8 cellular contexts compared by ENCODE assay signal in the genomic region with DNA sequence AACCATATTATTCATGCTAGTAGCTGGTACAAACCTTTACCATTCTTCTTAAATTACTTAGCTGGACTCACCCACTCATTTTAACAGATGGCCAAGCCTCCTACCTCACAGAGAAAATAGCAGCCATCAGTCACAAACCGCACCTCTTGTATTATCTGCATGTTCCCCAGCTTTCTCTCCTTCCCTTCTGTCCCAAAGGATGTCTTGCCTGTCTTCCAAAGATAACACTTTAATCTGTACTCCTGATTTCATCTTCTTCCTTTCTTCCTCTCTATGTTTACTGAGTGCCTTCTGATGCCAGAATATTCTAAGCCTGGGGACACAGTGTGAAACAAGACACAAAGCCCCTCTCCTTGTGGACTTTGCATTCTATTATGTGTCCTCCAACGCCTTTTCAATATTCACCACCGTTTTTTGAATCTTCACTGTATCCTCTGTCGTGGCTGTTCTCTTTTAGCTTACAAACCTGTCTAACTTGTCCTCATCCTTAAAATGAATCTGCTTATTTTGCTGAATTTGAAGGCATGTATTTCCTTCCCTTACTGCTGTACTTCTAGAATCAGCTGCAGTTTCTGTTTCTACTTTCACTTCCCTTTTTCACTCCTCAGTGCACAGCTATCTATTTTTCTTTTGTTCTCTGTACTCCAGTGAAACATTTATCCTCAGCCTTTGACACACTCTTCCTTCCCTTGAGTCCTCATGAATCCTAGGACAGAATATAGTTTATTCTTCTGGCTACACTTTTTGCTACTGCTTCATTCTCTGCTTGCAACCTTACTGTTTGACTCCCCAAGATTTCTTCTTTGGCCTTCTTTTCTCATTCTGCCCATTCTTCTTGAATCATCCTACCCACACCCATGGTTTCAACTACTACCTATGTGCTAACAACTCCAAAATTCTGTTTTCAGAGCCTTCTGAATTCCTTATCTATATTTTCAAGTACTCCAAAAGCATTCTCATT.
DNase-seq lines count a peak whose midpoint lies in the region; ATAC-seq and TF ChIP-seq lines count a peak whose summit lies in the region.

No MANE protein-coding gene starts in this region.

- no peaks in the 10 kb centered on the region for H3K4me1 ChIP-seq in smooth muscle cell (ENCODE audit: low read depth)

- H3K9me3 ChIP-seq in smooth muscle cell (replicated peaks; ENCODE audit: low read depth) = no peaks in the 10 kb centered on the region

- no peaks in the 10 kb centered on the region for H3K79me2 ChIP-seq in smooth muscle cell (ENCODE audit: low read depth)

- H3K36me3 ChIP-seq in smooth muscle cell (ENCODE audit: low read depth) = no peaks in the 10 kb centered on the region

- H3K4me2 ChIP-seq in smooth muscle cell = no peak overlapping the region

- H3K9ac ChIP-seq in smooth muscle cell (ENCODE audit: low read depth) = no peak overlapping the region

- ATAC-seq in GM18858 (IDR thresholded peaks at IDR 0.05; ENCODE audit: unreplicated experiment) (peak; percentile 97), HG02763 (IDR thresholded peaks at IDR 0.05; ENCODE audit: unreplicated experiment) (peak; percentile 98)

- no peak overlapping the region for H2AFZ ChIP-seq in smooth muscle cell (ENCODE audit: low read depth)

- H3K27me3 ChIP-seq in layer of hippocampus (ENCODE audit: control insufficient read depth, insufficient read depth, low read length) = no peaks in the 10 kb centered on the region
- no peaks in the 10 kb centered on the region for H3K27me3 ChIP-seq in smooth muscle cell (ENCODE audit: low read depth)

- TF ChIP-seq CTCF in smooth muscle cell (IDR thresholded peaks at IDR 0.05; ENCODE audit: borderline replicate concordance, insufficient read depth, poor library complexity, severe bottlenecking) = no peak

- DNase-seq in NOMO-1 treated with dmso at 0.1 percent for 144 hours (lab: John Stamatoyannopoulos, UW; ENCODE audit: unreplicated experiment) (peak; percentile 61), cerebellar nuclear complex (lab: John Stamatoyannopoulos, UW) (no peak), smooth muscle cell (lab: John Stamatoyannopoulos, UW; ENCODE audit: unreplicated experiment) (no peak), NCI-H748 (lab: John Stamatoyannopoulos, UW; ENCODE audit: unreplicated experiment) (no peak)
- no peak for DNase-seq in activated CD4-positive, alpha-beta T cell treated with anti-CD3 and anti-CD28 coated beads for 48 hours

- 81% methylated on average over 4 of the region's 4 CpGs for WGBS in smooth muscle cell (ENCODE audit: low lambda C conversion rate)

- H3K27ac ChIP-seq in layer of hippocampus (ENCODE audit: low read depth, low read length) (peak overlapping the region; percentile 27), smooth muscle cell (ENCODE audit: low read depth) (no peak overlapping the region)

- H3K4me3 ChIP-seq in smooth muscle cell = no peak overlapping the region

- H4K20me1 ChIP-seq in smooth muscle cell (ENCODE audit: low read depth) = no peaks in the 10 kb centered on the region

- no peaks in the 10 kb centered on the region for H3F3A ChIP-seq in smooth muscle cell (ENCODE audit: low read depth)
